ENCODE assay signal across 1 cellular context in genomic region chr21:37915941-37916794, GRCh38.
TF ChIP-seq lines count a peak whose summit lies in the region.

A gene with protein sequence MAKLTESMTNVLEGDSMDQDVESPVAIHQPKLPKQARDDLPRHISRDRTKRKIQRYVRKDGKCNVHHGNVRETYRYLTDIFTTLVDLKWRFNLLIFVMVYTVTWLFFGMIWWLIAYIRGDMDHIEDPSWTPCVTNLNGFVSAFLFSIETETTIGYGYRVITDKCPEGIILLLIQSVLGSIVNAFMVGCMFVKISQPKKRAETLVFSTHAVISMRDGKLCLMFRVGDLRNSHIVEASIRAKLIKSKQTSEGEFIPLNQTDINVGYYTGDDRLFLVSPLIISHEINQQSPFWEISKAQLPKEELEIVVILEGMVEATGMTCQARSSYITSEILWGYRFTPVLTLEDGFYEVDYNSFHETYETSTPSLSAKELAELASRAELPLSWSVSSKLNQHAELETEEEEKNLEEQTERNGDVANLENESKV (minus strand): TSS chr21:37916457. CDS start chr21:37840682, 75,775 bp downstream.

TF ChIP-seq in HEK293, 187 proteins besides CTCF, POLR2A, EP300 and RAD21 (continued from another document and continues in another):
- TF ChIP-seq, protein P1, sequence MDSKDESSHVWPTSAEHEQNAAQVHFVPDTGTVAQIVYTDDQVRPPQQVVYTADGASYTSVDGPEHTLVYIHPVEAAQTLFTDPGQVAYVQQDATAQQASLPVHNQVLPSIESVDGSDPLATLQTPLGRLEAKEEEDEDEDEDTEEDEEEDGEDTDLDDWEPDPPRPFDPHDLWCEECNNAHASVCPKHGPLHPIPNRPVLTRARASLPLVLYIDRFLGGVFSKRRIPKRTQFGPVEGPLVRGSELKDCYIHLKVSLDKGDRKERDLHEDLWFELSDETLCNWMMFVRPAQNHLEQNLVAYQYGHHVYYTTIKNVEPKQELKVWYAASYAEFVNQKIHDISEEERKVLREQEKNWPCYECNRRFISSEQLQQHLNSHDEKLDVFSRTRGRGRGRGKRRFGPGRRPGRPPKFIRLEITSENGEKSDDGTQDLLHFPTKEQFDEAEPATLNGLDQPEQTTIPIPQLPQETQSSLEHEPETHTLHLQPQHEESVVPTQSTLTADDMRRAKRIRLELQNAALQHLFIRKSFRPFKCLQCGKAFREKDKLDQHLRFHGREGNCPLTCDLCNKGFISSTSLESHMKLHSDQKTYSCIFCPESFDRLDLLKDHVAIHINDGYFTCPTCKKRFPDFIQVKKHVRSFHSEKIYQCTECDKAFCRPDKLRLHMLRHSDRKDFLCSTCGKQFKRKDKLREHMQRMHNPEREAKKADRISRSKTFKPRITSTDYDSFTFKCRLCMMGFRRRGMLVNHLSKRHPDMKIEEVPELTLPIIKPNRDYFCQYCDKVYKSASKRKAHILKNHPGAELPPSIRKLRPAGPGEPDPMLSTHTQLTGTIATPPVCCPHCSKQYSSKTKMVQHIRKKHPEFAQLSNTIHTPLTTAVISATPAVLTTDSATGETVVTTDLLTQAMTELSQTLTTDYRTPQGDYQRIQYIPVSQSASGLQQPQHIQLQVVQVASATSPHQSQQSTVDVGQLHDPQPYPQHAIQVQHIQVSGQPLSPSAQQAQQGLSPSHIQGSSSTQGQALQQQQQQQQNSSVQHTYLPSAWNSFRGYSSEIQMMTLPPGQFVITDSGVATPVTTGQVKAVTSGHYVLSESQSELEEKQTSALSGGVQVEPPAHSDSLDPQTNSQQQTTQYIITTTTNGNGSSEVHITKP (tag by site-specific recombination; IDR thresholded peaks at IDR 0.05), result peak; percentile 33; the same call in 1 of the 2 replicates
- peak; percentile 65 for TF ChIP-seq KLF8 (tag by site-specific recombination; IDR thresholded peaks at IDR 0.05)
- peak; percentile 20; the same call in 1 of the 2 replicates for TF ChIP-seq SP7 (tag by site-specific recombination; IDR thresholded peaks at IDR 0.05)
- no peak for TF ChIP-seq ZSCAN30 (tag by site-specific recombination; IDR thresholded peaks at IDR 0.05)
- TF ChIP-seq ZSCAN5A (tag by site-specific recombination; IDR thresholded peaks at IDR 0.05), result no peak
- no peak for TF ChIP-seq ZNF626 (tag by site-specific recombination; IDR thresholded peaks at IDR 0.05)
- TF ChIP-seq ZEB2 (tag by site-specific recombination; IDR thresholded peaks at IDR 0.05), result no peak
- peak; percentile 70 for TF ChIP-seq ZBTB26 (tag by site-specific recombination; optimal IDR thresholded peaks at IDR 0.05)
- TF ChIP-seq ZBTB17 (tag by site-specific recombination; IDR thresholded peaks at IDR 0.05), result 0 out of 2 replicates have a peak, but pooled peaks have one; percentile 21
- no peak; the same call in 1 of the 2 replicates for TF ChIP-seq ZNF24 (tag by site-specific recombination; IDR thresholded peaks at IDR 0.05)
- TF ChIP-seq, protein P2, sequence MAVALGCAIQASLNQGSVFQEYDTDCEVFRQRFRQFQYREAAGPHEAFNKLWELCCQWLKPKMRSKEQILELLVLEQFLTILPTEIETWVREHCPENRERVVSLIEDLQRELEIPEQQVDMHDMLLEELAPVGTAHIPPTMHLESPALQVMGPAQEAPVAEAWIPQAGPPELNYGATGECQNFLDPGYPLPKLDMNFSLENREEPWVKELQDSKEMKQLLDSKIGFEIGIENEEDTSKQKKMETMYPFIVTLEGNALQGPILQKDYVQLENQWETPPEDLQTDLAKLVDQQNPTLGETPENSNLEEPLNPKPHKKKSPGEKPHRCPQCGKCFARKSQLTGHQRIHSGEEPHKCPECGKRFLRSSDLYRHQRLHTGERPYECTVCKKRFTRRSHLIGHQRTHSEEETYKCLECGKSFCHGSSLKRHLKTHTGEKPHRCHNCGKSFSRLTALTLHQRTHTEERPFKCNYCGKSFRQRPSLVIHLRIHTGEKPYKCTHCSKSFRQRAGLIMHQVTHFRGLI (tag by site-specific recombination; IDR thresholded peaks at IDR 0.05), result 0 out of 2 replicates have a peak, but pooled peaks have one; percentile 25
- peak; percentile 67 for TF ChIP-seq KLF1 (tag by site-specific recombination; IDR thresholded peaks at IDR 0.05)
- TF ChIP-seq ZNF600 (tag by site-specific recombination; IDR thresholded peaks at IDR 0.05), result 0 out of 2 replicates have a peak, but pooled peaks have one; percentile 25
- TF ChIP-seq KLF10 (tag by site-specific recombination; IDR thresholded peaks at IDR 0.05), result no peak
- TF ChIP-seq SP3 (tag by site-specific recombination; IDR thresholded peaks at IDR 0.05), result peak; percentile 77
- TF ChIP-seq ZNF157 (tag by site-specific recombination; IDR thresholded peaks at IDR 0.05), result no peak
- TF ChIP-seq ZNF184 (tag by site-specific recombination; IDR thresholded peaks at IDR 0.05), result no peak
- TF ChIP-seq ZNF776 (tag by site-specific recombination; IDR thresholded peaks at IDR 0.05; ENCODE audit: borderline replicate concordance), result no peak
- no peak for TF ChIP-seq SCRT1 (tag by site-specific recombination; IDR thresholded peaks at IDR 0.05; ENCODE audit: borderline replicate concordance)
- TF ChIP-seq ZNF174 (tag by site-specific recombination; IDR thresholded peaks at IDR 0.05), result no peak
- TF ChIP-seq, protein P3, sequence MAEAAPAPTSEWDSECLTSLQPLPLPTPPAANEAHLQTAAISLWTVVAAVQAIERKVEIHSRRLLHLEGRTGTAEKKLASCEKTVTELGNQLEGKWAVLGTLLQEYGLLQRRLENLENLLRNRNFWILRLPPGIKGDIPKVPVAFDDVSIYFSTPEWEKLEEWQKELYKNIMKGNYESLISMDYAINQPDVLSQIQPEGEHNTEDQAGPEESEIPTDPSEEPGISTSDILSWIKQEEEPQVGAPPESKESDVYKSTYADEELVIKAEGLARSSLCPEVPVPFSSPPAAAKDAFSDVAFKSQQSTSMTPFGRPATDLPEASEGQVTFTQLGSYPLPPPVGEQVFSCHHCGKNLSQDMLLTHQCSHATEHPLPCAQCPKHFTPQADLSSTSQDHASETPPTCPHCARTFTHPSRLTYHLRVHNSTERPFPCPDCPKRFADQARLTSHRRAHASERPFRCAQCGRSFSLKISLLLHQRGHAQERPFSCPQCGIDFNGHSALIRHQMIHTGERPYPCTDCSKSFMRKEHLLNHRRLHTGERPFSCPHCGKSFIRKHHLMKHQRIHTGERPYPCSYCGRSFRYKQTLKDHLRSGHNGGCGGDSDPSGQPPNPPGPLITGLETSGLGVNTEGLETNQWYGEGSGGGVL (tag by site-specific recombination; IDR thresholded peaks at IDR 0.05), result no peak
- TF ChIP-seq ZNF121 (tag by site-specific recombination; IDR thresholded peaks at IDR 0.05), result no peak
- no peak for TF ChIP-seq ZNF37A (tag by site-specific recombination; IDR thresholded peaks at IDR 0.05)
- TF ChIP-seq ZNF654 (tag by site-specific recombination; IDR thresholded peaks at IDR 0.05; ENCODE audit: low read depth), result peak; percentile 42
- TF ChIP-seq ZNF521 (tag by site-specific recombination; IDR thresholded peaks at IDR 0.05), result no peak
- no peak; the same call in none of the 2 replicates for TF ChIP-seq SP2 (tag by site-specific recombination; IDR thresholded peaks at IDR 0.05)
- TF ChIP-seq ZNF426 (tag by site-specific recombination; IDR thresholded peaks at IDR 0.05), result no peak
- no peak for TF ChIP-seq ZNF561 (tag by site-specific recombination; IDR thresholded peaks at IDR 0.05; ENCODE audit: borderline replicate concordance)
- TF ChIP-seq ZFHX2 (tag by site-specific recombination; conservative IDR thresholded peaks at IDR 0.05), result peak; percentile 97
- TF ChIP-seq, protein P4, sequence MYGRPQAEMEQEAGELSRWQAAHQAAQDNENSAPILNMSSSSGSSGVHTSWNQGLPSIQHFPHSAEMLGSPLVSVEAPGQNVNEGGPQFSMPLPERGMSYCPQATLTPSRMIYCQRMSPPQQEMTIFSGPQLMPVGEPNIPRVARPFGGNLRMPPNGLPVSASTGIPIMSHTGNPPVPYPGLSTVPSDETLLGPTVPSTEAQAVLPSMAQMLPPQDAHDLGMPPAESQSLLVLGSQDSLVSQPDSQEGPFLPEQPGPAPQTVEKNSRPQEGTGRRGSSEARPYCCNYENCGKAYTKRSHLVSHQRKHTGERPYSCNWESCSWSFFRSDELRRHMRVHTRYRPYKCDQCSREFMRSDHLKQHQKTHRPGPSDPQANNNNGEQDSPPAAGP (tag by site-specific recombination; IDR thresholded peaks at IDR 0.05), result peak; percentile 67
- TF ChIP-seq ZNF302 (tag by site-specific recombination; IDR thresholded peaks at IDR 0.05; ENCODE audit: low read depth), result no peak
- TF ChIP-seq ZNF837 (tag by site-specific recombination; IDR thresholded peaks at IDR 0.05), result no peak
- TF ChIP-seq ZNF548 (tag by site-specific recombination; IDR thresholded peaks at IDR 0.05), result no peak
- TF ChIP-seq PATZ1 (tag by site-specific recombination; IDR thresholded peaks at IDR 0.05), result peak; percentile 77
- TF ChIP-seq EGR2 (tag by site-specific recombination; IDR thresholded peaks at IDR 0.05; ENCODE audit: low read depth), result peak; percentile 94
- TF ChIP-seq, protein P5, sequence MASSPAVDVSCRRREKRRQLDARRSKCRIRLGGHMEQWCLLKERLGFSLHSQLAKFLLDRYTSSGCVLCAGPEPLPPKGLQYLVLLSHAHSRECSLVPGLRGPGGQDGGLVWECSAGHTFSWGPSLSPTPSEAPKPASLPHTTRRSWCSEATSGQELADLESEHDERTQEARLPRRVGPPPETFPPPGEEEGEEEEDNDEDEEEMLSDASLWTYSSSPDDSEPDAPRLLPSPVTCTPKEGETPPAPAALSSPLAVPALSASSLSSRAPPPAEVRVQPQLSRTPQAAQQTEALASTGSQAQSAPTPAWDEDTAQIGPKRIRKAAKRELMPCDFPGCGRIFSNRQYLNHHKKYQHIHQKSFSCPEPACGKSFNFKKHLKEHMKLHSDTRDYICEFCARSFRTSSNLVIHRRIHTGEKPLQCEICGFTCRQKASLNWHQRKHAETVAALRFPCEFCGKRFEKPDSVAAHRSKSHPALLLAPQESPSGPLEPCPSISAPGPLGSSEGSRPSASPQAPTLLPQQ (tag by site-specific recombination; IDR thresholded peaks at IDR 0.05), result peak; percentile 71
- TF ChIP-seq ZNF660 (tag by site-specific recombination; IDR thresholded peaks at IDR 0.05), result 0 out of 2 replicates have a peak, but pooled peaks have one; percentile 10
- no peak for TF ChIP-seq ZNF350 (tag by site-specific recombination; IDR thresholded peaks at IDR 0.05)
- TF ChIP-seq SCRT2 (tag by site-specific recombination; IDR thresholded peaks at IDR 0.05), result no peak
- TF ChIP-seq MYNN (tag by site-specific recombination; IDR thresholded peaks at IDR 0.05; ENCODE audit: borderline replicate concordance), result no peak
- TF ChIP-seq PRDM4 (tag by site-specific recombination; IDR thresholded peaks at IDR 0.05), result no peak
- no peak for TF ChIP-seq ZNF792 (tag by site-specific recombination; IDR thresholded peaks at IDR 0.05)
- peak; percentile 70 for TF ChIP-seq KLF16 (tag by site-specific recombination; IDR thresholded peaks at IDR 0.05)
- TF ChIP-seq ZNF239 (tag by site-specific recombination; IDR thresholded peaks at IDR 0.05), result no peak
- TF ChIP-seq ZNF629 (tag by site-specific recombination; IDR thresholded peaks at IDR 0.05), result peak; percentile 50; the same call in 1 of the 2 replicates
